In the genomic region with DNA sequence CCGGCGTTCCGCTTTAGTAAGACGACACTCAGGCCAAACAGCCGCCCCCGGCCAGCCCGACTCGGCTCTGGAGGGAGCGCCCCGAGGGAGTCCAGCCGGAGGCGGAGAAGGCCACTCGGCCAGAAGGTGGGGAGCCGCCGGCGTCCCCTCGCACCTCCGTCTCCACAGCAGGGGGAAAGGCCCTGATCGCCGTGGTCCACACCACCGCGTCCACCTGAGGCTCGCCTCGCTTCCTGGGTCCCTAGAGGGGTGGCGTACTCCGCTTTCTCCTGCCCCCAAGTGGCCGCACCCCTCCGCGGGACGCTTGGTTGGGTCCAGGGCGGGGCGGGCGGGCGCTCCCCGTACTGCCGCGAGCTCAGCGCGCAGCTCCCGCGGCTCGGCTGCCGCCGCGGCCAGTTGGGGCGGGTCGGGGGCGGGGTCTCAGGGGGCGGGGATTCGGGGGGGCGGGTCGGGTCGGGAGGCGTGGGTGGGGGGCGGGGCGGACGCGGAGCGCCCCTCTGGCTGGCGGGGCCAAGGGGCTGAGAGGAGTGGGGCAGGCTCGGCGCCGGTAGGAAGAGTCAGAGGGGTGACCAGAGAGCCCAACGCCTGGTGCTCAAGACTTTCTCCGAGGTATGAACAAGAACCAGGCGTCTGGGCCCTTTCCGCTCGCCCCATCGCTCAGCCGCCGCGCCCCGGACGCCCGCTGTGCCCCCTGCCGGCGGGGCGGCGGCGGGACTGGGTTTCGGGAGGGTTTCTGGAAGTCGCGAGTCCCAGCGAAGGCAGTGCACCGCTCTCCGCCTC, we compare ENCODE assay signal across 1 cellular context.
TF ChIP-seq lines count a peak whose summit lies in the region.

FRMD6 (plus strand) TSS at position 523 of the 780 bp plus-strand sequence. CDS start 37,927 bp downstream, outside the sequence.

TF ChIP-seq in SK-N-SH treated with all-trans-retinoic acid at 6 μM for 48 hours, 23 proteins besides CTCF, POLR2A, EP300 and RAD21 (continued from another document):
- no peak for TF ChIP-seq POU6F1 (CRISPR knock-in tag; IDR thresholded peaks at IDR 0.05; ENCODE audit: borderline replicate concordance, low read depth)
- TF ChIP-seq ZC3H10 (CRISPR knock-in tag; IDR thresholded peaks at IDR 0.05), result no peak
- TF ChIP-seq ZFP3 (CRISPR knock-in tag; IDR thresholded peaks at IDR 0.05), result peak; percentile 57; the same call in 1 of the 2 replicates
- TF ChIP-seq ESRRG (CRISPR knock-in tag; IDR thresholded peaks at IDR 0.05), result no peak
